ENCODE assay signal across 2 cellular contexts in the genomic region with DNA sequence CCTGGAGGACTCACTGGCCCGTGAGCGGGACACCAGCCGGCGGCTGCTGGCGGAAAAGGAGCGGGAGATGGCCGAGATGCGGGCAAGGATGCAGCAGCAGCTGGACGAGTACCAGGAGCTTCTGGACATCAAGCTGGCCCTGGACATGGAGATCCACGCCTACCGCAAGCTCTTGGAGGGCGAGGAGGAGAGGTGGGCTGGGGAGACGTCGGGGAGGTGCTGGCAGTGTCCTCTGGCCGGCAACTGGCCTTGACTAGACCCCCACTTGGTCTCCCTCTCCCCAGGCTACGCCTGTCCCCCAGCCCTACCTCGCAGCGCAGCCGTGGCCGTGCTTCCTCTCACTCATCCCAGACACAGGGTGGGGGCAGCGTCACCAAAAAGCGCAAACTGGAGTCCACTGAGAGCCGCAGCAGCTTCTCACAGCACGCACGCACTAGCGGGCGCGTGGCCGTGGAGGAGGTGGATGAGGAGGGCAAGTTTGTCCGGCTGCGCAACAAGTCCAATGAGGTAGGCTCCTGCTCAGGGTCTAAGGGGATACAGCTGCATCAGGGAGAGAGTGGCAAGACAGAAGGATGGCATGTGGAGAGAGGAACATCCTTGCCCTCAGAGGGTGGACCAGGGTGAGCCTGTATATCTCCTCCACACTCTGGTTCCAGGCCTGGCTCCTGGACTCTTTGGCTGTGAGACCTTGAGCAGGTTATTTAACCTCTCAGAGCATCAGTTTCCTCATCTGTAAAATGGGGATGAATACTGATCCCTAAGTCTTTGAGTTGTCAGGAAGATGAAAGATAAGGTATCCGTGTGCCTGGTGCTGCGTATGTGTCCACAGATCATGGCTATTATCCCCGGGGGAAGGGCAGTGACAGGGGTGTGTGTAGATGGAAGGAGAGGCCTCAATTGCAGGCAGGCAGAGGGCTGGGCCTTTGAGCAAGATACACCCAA.
TF ChIP-seq lines count a peak whose summit lies in the region.

No MANE protein-coding gene starts in this region.

TF ChIP-seq in SK-N-SH treated with all-trans-retinoic acid at 6 μM for 48 hours, 23 proteins besides CTCF, POLR2A, EP300 and RAD21:
- TF ChIP-seq ESRRG (CRISPR knock-in tag; IDR thresholded peaks at IDR 0.05) (no peak), CSDC2 (CRISPR knock-in tag; IDR thresholded peaks at IDR 0.05) (no peak), RARB (CRISPR knock-in tag; IDR thresholded peaks at IDR 0.05) (no peak), TCF4 (CRISPR knock-in tag; IDR thresholded peaks at IDR 0.05; ENCODE audit: borderline replicate concordance) (no peak), ARNTL (CRISPR knock-in tag; IDR thresholded peaks at IDR 0.05; ENCODE audit: borderline replicate concordance, low read depth) (no peak)
- TF ChIP-seq, protein P1, sequence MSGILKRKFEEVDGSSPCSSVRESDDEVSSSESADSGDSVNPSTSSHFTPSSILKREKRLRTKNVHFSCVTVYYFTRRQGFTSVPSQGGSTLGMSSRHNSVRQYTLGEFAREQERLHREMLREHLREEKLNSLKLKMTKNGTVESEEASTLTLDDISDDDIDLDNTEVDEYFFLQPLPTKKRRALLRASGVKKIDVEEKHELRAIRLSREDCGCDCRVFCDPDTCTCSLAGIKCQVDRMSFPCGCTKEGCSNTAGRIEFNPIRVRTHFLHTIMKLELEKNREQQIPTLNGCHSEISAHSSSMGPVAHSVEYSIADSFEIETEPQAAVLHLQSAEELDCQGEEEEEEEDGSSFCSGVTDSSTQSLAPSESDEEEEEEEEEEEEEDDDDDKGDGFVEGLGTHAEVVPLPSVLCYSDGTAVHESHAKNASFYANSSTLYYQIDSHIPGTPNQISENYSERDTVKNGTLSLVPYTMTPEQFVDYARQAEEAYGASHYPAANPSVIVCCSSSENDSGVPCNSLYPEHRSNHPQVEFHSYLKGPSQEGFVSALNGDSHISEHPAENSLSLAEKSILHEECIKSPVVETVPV (CRISPR knock-in tag; IDR thresholded peaks at IDR 0.05) = no peak
- TF ChIP-seq, protein P2, sequence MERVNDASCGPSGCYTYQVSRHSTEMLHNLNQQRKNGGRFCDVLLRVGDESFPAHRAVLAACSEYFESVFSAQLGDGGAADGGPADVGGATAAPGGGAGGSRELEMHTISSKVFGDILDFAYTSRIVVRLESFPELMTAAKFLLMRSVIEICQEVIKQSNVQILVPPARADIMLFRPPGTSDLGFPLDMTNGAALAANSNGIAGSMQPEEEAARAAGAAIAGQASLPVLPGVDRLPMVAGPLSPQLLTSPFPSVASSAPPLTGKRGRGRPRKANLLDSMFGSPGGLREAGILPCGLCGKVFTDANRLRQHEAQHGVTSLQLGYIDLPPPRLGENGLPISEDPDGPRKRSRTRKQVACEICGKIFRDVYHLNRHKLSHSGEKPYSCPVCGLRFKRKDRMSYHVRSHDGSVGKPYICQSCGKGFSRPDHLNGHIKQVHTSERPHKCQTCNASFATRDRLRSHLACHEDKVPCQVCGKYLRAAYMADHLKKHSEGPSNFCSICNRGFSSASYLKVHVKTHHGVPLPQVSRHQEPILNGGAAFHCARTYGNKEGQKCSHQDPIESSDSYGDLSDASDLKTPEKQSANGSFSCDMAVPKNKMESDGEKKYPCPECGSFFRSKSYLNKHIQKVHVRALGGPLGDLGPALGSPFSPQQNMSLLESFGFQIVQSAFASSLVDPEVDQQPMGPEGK (CRISPR knock-in tag; IDR thresholded peaks at IDR 0.05; ENCODE audit: borderline replicate concordance) = no peak
- TF ChIP-seq, protein P3, sequence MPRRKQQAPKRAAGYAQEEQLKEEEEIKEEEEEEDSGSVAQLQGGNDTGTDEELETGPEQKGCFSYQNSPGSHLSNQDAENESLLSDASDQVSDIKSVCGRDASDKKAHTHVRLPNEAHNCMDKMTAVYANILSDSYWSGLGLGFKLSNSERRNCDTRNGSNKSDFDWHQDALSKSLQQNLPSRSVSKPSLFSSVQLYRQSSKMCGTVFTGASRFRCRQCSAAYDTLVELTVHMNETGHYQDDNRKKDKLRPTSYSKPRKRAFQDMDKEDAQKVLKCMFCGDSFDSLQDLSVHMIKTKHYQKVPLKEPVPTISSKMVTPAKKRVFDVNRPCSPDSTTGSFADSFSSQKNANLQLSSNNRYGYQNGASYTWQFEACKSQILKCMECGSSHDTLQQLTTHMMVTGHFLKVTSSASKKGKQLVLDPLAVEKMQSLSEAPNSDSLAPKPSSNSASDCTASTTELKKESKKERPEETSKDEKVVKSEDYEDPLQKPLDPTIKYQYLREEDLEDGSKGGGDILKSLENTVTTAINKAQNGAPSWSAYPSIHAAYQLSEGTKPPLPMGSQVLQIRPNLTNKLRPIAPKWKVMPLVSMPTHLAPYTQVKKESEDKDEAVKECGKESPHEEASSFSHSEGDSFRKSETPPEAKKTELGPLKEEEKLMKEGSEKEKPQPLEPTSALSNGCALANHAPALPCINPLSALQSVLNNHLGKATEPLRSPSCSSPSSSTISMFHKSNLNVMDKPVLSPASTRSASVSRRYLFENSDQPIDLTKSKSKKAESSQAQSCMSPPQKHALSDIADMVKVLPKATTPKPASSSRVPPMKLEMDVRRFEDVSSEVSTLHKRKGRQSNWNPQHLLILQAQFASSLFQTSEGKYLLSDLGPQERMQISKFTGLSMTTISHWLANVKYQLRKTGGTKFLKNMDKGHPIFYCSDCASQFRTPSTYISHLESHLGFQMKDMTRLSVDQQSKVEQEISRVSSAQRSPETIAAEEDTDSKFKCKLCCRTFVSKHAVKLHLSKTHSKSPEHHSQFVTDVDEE (CRISPR knock-in tag; IDR thresholded peaks at IDR 0.05) = no peak

TF ChIP-seq in SK-N-SH, 30 proteins besides CTCF, POLR2A, EP300 and RAD21:
- TF ChIP-seq EZH2phosphoT487 (IDR thresholded peaks at IDR 0.05; ENCODE audit: borderline replicate concordance, low read depth) (no peak), SIN3A (IDR thresholded peaks at IDR 0.05; ENCODE audit: borderline replicate concordance, low read depth, low read length) (no peak), SMC3 (IDR thresholded peaks at IDR 0.05; ENCODE audit: low read depth, low read length) (no peak), FOSL2 (IDR thresholded peaks at IDR 0.05; ENCODE audit: borderline replicate concordance, low read depth) (no peak), GATA2 (CRISPR knock-in tag; IDR thresholded peaks at IDR 0.05) (no peak), TAF1 (IDR thresholded peaks at IDR 0.05; ENCODE audit: borderline replicate concordance, low read depth, low read length) (no peak), NRF1 (IDR thresholded peaks at IDR 0.05; ENCODE audit: low read depth, low read length) (no peak), CHD2 (IDR thresholded peaks at IDR 0.05; ENCODE audit: low read length, partially characterized antibody) (no peak), JUND (IDR thresholded peaks at IDR 0.05) (no peak), TEAD4 (IDR thresholded peaks at IDR 0.05; ENCODE audit: borderline replicate concordance, insufficient read depth) (no peak), GABPA (IDR thresholded peaks at IDR 0.05; ENCODE audit: low read depth) (no peak), FOXJ3 (CRISPR knock-in tag; IDR thresholded peaks at IDR 0.05) (no peak), ELF1 (IDR thresholded peaks at IDR 0.05) (no peak), NFIC (IDR thresholded peaks at IDR 0.05; ENCODE audit: borderline replicate concordance) (no peak)
- TF ChIP-seq, protein P4, sequence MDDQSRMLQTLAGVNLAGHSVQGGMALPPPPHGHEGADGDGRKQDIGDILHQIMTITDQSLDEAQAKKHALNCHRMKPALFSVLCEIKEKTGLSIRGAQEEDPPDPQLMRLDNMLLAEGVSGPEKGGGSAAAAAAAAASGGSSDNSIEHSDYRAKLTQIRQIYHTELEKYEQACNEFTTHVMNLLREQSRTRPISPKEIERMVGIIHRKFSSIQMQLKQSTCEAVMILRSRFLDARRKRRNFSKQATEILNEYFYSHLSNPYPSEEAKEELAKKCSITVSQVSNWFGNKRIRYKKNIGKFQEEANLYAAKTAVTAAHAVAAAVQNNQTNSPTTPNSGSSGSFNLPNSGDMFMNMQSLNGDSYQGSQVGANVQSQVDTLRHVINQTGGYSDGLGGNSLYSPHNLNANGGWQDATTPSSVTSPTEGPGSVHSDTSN (IDR thresholded peaks at IDR 0.05) = no peak
- TF ChIP-seq, protein P5, sequence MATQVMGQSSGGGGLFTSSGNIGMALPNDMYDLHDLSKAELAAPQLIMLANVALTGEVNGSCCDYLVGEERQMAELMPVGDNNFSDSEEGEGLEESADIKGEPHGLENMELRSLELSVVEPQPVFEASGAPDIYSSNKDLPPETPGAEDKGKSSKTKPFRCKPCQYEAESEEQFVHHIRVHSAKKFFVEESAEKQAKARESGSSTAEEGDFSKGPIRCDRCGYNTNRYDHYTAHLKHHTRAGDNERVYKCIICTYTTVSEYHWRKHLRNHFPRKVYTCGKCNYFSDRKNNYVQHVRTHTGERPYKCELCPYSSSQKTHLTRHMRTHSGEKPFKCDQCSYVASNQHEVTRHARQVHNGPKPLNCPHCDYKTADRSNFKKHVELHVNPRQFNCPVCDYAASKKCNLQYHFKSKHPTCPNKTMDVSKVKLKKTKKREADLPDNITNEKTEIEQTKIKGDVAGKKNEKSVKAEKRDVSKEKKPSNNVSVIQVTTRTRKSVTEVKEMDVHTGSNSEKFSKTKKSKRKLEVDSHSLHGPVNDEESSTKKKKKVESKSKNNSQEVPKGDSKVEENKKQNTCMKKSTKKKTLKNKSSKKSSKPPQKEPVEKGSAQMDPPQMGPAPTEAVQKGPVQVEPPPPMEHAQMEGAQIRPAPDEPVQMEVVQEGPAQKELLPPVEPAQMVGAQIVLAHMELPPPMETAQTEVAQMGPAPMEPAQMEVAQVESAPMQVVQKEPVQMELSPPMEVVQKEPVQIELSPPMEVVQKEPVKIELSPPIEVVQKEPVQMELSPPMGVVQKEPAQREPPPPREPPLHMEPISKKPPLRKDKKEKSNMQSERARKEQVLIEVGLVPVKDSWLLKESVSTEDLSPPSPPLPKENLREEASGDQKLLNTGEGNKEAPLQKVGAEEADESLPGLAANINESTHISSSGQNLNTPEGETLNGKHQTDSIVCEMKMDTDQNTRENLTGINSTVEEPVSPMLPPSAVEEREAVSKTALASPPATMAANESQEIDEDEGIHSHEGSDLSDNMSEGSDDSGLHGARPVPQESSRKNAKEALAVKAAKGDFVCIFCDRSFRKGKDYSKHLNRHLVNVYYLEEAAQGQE (IDR thresholded peaks at IDR 0.05; ENCODE audit: low read depth, low read length) = no peak
- TF ChIP-seq, protein P6, sequence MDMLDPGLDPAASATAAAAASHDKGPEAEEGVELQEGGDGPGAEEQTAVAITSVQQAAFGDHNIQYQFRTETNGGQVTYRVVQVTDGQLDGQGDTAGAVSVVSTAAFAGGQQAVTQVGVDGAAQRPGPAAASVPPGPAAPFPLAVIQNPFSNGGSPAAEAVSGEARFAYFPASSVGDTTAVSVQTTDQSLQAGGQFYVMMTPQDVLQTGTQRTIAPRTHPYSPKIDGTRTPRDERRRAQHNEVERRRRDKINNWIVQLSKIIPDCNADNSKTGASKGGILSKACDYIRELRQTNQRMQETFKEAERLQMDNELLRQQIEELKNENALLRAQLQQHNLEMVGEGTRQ (IDR thresholded peaks at IDR 0.05; ENCODE audit: borderline replicate concordance, low read depth, low read length) = no peak
- TF ChIP-seq, protein P7, sequence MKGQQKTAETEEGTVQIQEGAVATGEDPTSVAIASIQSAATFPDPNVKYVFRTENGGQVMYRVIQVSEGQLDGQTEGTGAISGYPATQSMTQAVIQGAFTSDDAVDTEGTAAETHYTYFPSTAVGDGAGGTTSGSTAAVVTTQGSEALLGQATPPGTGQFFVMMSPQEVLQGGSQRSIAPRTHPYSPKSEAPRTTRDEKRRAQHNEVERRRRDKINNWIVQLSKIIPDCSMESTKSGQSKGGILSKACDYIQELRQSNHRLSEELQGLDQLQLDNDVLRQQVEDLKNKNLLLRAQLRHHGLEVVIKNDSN (IDR thresholded peaks at IDR 0.05; ENCODE audit: borderline replicate concordance, low read depth) = no peak
- TF ChIP-seq, protein P8, sequence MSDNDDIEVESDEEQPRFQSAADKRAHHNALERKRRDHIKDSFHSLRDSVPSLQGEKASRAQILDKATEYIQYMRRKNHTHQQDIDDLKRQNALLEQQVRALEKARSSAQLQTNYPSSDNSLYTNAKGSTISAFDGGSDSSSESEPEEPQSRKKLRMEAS (IDR thresholded peaks at IDR 0.05; ENCODE audit: low read depth) = no peak
- TF ChIP-seq, protein P9, sequence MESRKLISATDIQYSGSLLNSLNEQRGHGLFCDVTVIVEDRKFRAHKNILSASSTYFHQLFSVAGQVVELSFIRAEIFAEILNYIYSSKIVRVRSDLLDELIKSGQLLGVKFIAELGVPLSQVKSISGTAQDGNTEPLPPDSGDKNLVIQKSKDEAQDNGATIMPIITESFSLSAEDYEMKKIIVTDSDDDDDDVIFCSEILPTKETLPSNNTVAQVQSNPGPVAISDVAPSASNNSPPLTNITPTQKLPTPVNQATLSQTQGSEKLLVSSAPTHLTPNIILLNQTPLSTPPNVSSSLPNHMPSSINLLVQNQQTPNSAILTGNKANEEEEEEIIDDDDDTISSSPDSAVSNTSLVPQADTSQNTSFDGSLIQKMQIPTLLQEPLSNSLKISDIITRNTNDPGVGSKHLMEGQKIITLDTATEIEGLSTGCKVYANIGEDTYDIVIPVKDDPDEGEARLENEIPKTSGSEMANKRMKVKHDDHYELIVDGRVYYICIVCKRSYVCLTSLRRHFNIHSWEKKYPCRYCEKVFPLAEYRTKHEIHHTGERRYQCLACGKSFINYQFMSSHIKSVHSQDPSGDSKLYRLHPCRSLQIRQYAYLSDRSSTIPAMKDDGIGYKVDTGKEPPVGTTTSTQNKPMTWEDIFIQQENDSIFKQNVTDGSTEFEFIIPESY (IDR thresholded peaks at IDR 0.05; ENCODE audit: borderline replicate concordance, low read depth) = no peak
